21 cellular contexts compared by ENCODE assay signal in the genomic region with DNA sequence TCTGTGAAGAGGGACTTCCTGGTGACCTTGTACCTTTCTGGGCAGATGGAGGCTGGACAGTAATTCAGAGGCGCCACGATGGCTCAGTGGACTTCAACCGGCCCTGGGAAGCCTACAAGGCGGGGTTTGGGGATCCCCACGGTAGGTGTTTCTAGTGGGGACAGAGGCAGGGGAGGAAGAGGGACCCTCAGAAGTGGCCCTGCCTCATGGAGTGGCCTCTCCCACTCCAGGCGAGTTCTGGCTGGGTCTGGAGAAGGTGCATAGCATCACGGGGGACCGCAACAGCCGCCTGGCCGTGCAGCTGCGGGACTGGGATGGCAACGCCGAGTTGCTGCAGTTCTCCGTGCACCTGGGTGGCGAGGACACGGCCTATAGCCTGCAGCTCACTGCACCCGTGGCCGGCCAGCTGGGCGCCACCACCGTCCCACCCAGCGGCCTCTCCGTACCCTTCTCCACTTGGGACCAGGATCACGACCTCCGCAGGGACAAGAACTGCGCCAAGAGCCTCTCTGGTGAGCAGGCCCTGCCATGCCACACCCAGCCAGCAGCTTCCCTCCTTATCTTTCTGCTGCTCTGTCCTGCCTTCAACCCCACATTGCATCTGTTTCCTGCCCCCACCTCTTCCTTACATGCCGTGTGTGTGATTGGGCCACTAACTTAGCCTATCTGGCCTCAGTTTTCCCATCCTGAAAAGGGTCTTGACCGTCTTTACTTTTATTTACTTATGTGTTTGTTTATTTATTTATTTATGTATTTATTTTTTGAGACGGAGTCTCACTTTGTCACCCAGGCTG. TPM values are rescaled to one million over a fixed set of nuclear protein-coding genes. Genes with fewer than 3 reads are reported as not detected.
DNase-seq lines count a peak whose midpoint lies in the region; ATAC-seq, FAIRE-seq and TF ChIP-seq lines count a peak whose summit lies in the region.
"Had no signal": no experiment of that assay in that cellular context is flagged by ENCODE, and none has a peak within 500 bp of the region (broad histone marks: within the 10 kb centered on the region; RNA-seq: fewer than 3 reads in every experiment).

No MANE protein-coding gene starts in this region.

- H3K36me3 ChIP-seq in ACC112 (ENCODE audit: insufficient read depth, low read length) (peaks cover 10% of the 10 kb centered on the region; the same call in 1 of the 2 replicates), NT2/D1 (ENCODE audit: insufficient read depth, insufficient read length, low read length) (peaks cover 6% of the 10 kb centered on the region), neuronal stem cell (replicated peaks in 1 of 2; ENCODE audit: control insufficient read depth in 2 of 2, insufficient read depth in 2 of 2, low read length in 2 of 2) (peaks cover 3 to 11% of the 10 kb centered on the region in 2 donors)

- peak overlapping the region; percentile 54 for H2BK120ac ChIP-seq in neuronal stem cell (ENCODE audit: low read depth, low read length)

- H2AK5ac ChIP-seq in neuronal stem cell (ENCODE audit: low read depth, low read length), result peak overlapping the region; percentile 79

- TF ChIP-seq POLR2A in GM12892 (IDR thresholded peaks at IDR 0.05; ENCODE audit: low read depth, low read length), result no peak

- H3K27me3 ChIP-seq in ACC112 (ENCODE audit: insufficient read depth, low read length) (no peaks in the 10 kb centered on the region), NT2/D1 (ENCODE audit: insufficient read depth, insufficient read length) (peaks cover 12% of the 10 kb centered on the region), neuronal stem cell (ENCODE audit: control insufficient read depth in 3 of 3, insufficient read depth in 3 of 3, low read depth in 1 of 3, low read length in 3 of 3) (peaks cover 0 to 2% (median 1%) of the 10 kb centered on the region in 3 experiments)

- peak overlapping the region; percentile 10 for H2BK12ac ChIP-seq in neuronal stem cell (ENCODE audit: low read length)

- ATAC-seq in activated T-cell treated with anti-CD3 and anti-CD28 coated beads, Interleukin-2, amount 50 U/mL, for 72 hours (replicated peaks in 1 of 2), result no peak

- H3K4me3 Mint-ChIP-seq in activated T-cell treated with anti-CD3 and anti-CD28 coated beads, Interleukin-2, amount 50 U/mL, for 72 hours, result no peak overlapping the region
- H3K4me3 Mint-ChIP-seq: activated naive CD8-positive, alpha-beta T cell treated with anti-CD3 and anti-CD28 coated beads for 36 hours; IgD-negative memory B cell; stimulated activated naive CD8-positive, alpha-beta T cell treated with anti-CD3 and anti-CD28 coated beads, Interleukin-15, Interleukin-2, amounts not matched to agents 100 ng/mL and 50 ng/mL, for 24 hours; T-helper 1 cell treated with Interleukin-12 subunit alpha and Interleukin-12 subunit beta and Interleukin-4 antibody, amounts not matched to agents 30 μg/mL and 1 μg/mL, for 36 hours had no signal

- no peak overlapping the region for H3K27ac Mint-ChIP-seq in activated T-cell treated with anti-CD3 and anti-CD28 coated beads, Interleukin-2, amount 50 U/mL, for 72 hours
- H3K27ac Mint-ChIP-seq: activated naive CD8-positive, alpha-beta T cell treated with anti-CD3 and anti-CD28 coated beads for 36 hours; IgD-negative memory B cell; stimulated activated naive CD8-positive, alpha-beta T cell treated with anti-CD3 and anti-CD28 coated beads, Interleukin-15, Interleukin-2, amounts not matched to agents 100 ng/mL and 50 ng/mL, for 24 hours; T-helper 1 cell treated with Interleukin-12 subunit alpha and Interleukin-12 subunit beta and Interleukin-4 antibody, amounts not matched to agents 30 μg/mL and 1 μg/mL, for 36 hours had no signal

- no CpG with 5 or more reads among the region's 28 CpGs for WGBS in neuronal stem cell (ENCODE audit: extremely low coverage in 2 of 2, insufficient read length in 2 of 2, insufficient replicate concordance in 1 of 2), 2 donors

- H3K27ac ChIP-seq in ACC112 (ENCODE audit: low read depth, low read length) (peak overlapping the region; percentile 23; the same call in 1 of the 2 replicates), neuronal stem cell (replicated peaks; ENCODE audit: low read length) (no peak overlapping the region)

- no peaks in the 10 kb centered on the region for H3K36me3 Mint-ChIP-seq in activated T-cell treated with anti-CD3 and anti-CD28 coated beads, Interleukin-2, amount 50 U/mL, for 72 hours (ENCODE audit: insufficient read depth in 2 of 2)
- H3K36me3 Mint-ChIP-seq: activated naive CD8-positive, alpha-beta T cell treated with anti-CD3 and anti-CD28 coated beads for 36 hours; IgD-negative memory B cell had no signal

- FAIRE-seq in GM12892 (lab: Jason Lieb, UNC), result no peak
- FAIRE-seq: islet of Langerhans had no signal

- H3K4me1 ChIP-seq in ACC112 (ENCODE audit: control insufficient read depth, insufficient read depth, low read length, unreplicated experiment) (peaks cover 19% of the 10 kb centered on the region), NT2/D1 (ENCODE audit: insufficient read depth, insufficient read length) (peaks cover 18% of the 10 kb centered on the region), neuronal stem cell (ENCODE audit: control insufficient read depth in 2 of 2, insufficient read depth in 1 of 2, low read depth in 1 of 2, low read length in 2 of 2) (peaks cover 9 to 11% of the 10 kb centered on the region in 2 donors)

- H3K4me3 ChIP-seq in ACC112 (ENCODE audit: low read depth, low read length) (no peak overlapping the region), NT2/D1 (ENCODE audit: insufficient read length, low read depth) (no peak overlapping the region), neuronal stem cell (ENCODE audit: low read length in 2 of 2) (no peak overlapping the region)
- H3K4me3 ChIP-seq: smooth muscle cell had no signal

- peak overlapping the region; percentile 87 for H2BK15ac ChIP-seq in neuronal stem cell (ENCODE audit: low read length)

- peak overlapping the region; percentile 21 for H3K14ac ChIP-seq in neuronal stem cell (ENCODE audit: low read length)

- H3K9me3 ChIP-seq in NT2/D1 (ENCODE audit: insufficient read depth, low read length), result no peaks in the 10 kb centered on the region
- no peaks in the 10 kb centered on the region for H3K9me3 ChIP-seq in neuronal stem cell (replicated peaks in 1 of 2; ENCODE audit: control insufficient read depth in 2 of 2, insufficient read depth in 1 of 2, low read depth in 1 of 2, low read length in 2 of 2)

- H3K4me1 Mint-ChIP-seq in activated T-cell treated with anti-CD3 and anti-CD28 coated beads, Interleukin-2, amount 50 U/mL, for 72 hours (ENCODE audit: low read depth), result peaks cover 9% of the 10 kb centered on the region

- H3K9me3 Mint-ChIP-seq in activated T-cell treated with anti-CD3 and anti-CD28 coated beads, Interleukin-2, amount 50 U/mL, for 72 hours, result no peaks in the 10 kb centered on the region
- H3K9me3 Mint-ChIP-seq: activated naive CD8-positive, alpha-beta T cell treated with anti-CD3 and anti-CD28 coated beads for 36 hours; IgD-negative memory B cell; stimulated activated naive CD8-positive, alpha-beta T cell treated with anti-CD3 and anti-CD28 coated beads, Interleukin-15, Interleukin-2, amounts not matched to agents 100 ng/mL and 50 ng/mL, for 24 hours; T-helper 1 cell treated with Interleukin-12 subunit alpha and Interleukin-12 subunit beta and Interleukin-4 antibody, amounts not matched to agents 30 μg/mL and 1 μg/mL, for 36 hours had no signal

- peaks cover 3% of the 10 kb centered on the region for H3K79me2 ChIP-seq in ACC112 (ENCODE audit: control insufficient read depth, insufficient read depth, low read length, unreplicated experiment)

- H3K23ac ChIP-seq in neuronal stem cell (ENCODE audit: low read depth, low read length, poor library complexity), result peak overlapping the region; percentile 65

- H3K9ac ChIP-seq in NT2/D1 (ENCODE audit: insufficient read length, low read depth) (peak overlapping the region; percentile 56), neuronal stem cell (ENCODE audit: low read depth, low read length, poor library complexity) (peak overlapping the region; percentile 9)

- peak overlapping the region; percentile 75 for H2BK5ac ChIP-seq in neuronal stem cell (ENCODE audit: low read length)

- no peak for DNase-seq in NT2/D1 (ENCODE audit: low read depth, low spot score)
- peak; percentile 7 for DNase-seq in dermis blood vessel endothelial cell
- DNase-seq in neuronal stem cell (ENCODE audit: low spot score), result no peak
- no peak for DNase-seq in DMS79 treated with DMSO at 0.1 percent for 48 hours (lab: John Stamatoyannopoulos, UW)
- DNase-seq in activated T-cell treated with anti-CD3 and anti-CD28 coated beads, Interleukin-2, amount 50 U/mL, for 72 hours, result no peak
- DNase-seq in stimulated activated naive CD4-positive, alpha-beta T cell (lab: John Stamatoyannopoulos, UW), result no peak
- no peak for DNase-seq in GM12892 (ENCODE audit: insufficient read length)
- DNase-seq: activated CD4-positive, alpha-beta T cell treated with anti-CD3 and anti-CD28 coated beads for 1 hour; activated naive CD8-positive, alpha-beta T cell treated with anti-CD3 and anti-CD28 coated beads for 36 hours; Calu3; cerebellar nuclear complex; GF-D8; head of caudate nucleus; nucleus accumbens; RPMI8226 had no signal

- no peak overlapping the region for H3K4ac ChIP-seq in neuronal stem cell (ENCODE audit: low read length)

- H3K27me3 Mint-ChIP-seq in activated T-cell treated with anti-CD3 and anti-CD28 coated beads, Interleukin-2, amount 50 U/mL, for 72 hours (ENCODE audit: low read depth), result peaks cover 28% of the 10 kb centered on the region

- H3K18ac ChIP-seq in neuronal stem cell (ENCODE audit: low read length), result peak overlapping the region; percentile 64

- H2AFZ ChIP-seq in ACC112 (ENCODE audit: low read length, unreplicated experiment) (no peak overlapping the region), neuronal stem cell (ENCODE audit: low read length) (no peak overlapping the region)

- H3K79me1 ChIP-seq in neuronal stem cell (ENCODE audit: low read depth, low read length), result peaks cover 2% of the 10 kb centered on the region

- H4K91ac ChIP-seq in neuronal stem cell (ENCODE audit: low read depth, low read length, poor library complexity), result no peak overlapping the region

- no peak overlapping the region for H4K8ac ChIP-seq in neuronal stem cell (ENCODE audit: low read depth, low read length)

- H3K4me2 ChIP-seq in neuronal stem cell (ENCODE audit: insufficient read depth, low read length, poor library complexity, severe bottlenecking), result no peak overlapping the region
- H3K4me2 ChIP-seq: smooth muscle cell had no signal

RNA-seq across cellular contexts. Expression of a gene that starts 7.3 kb away (rescaled TPM):
- total RNA-seq in dermis blood vessel endothelial cell, result 4.3 and 8.7 TPM in 2 replicates
- polyA plus RNA-seq in neuronal stem cell (2013, experiment 1 of 2), result 2.7 TPM
- polyA plus RNA-seq in neuronal stem cell (2013, experiment 2 of 2), result 3.0 TPM
- 1 to 10 TPM in 1 of 2 donors, under 1 TPM in 1; 0.89 to 5.0 TPM for total RNA-seq in activated T-cell treated with anti-CD3 and anti-CD28 coated beads, Interleukin-2, amount 50 U/mL, for 72 hours
- not detected for polyA plus RNA-seq in GM12892 (2012; ENCODE audit: missing spikeins)
- polyA plus RNA-seq: IgD-negative memory B cell had no signal

RNA-seq across cellular contexts. Expression of a gene that starts 19.0 kb away (rescaled TPM):
- total RNA-seq in dermis blood vessel endothelial cell, result 34.5 and 124 TPM in 2 replicates
- polyA plus RNA-seq in neuronal stem cell (2013, experiment 1 of 2), result 104 TPM
- 102 TPM for polyA plus RNA-seq in neuronal stem cell (2013, experiment 2 of 2)
- 10 to 100 TPM; 68.8 to 69.2 TPM for total RNA-seq in activated T-cell treated with anti-CD3 and anti-CD28 coated beads, Interleukin-2, amount 50 U/mL, for 72 hours
- polyA plus RNA-seq in GM12892 (2012; ENCODE audit: missing spikeins), result 19.8 TPM

RNA-seq across cellular contexts. Expression of a gene that starts 28.1 kb away (rescaled TPM):
- 156 and 179 TPM in 2 replicates for total RNA-seq in dermis blood vessel endothelial cell
- 0.50 TPM for polyA plus RNA-seq in neuronal stem cell (2013, experiment 1 of 2)
- polyA plus RNA-seq in neuronal stem cell (2013, experiment 2 of 2), result 0.57 TPM
- total RNA-seq in activated T-cell treated with anti-CD3 and anti-CD28 coated beads, Interleukin-2, amount 50 U/mL, for 72 hours, result 1 to 10 TPM in 1 of 2 donors, under 1 TPM in 1; 0.99 to 1.6 TPM
- polyA plus RNA-seq in GM12892 (2012; ENCODE audit: missing spikeins), result not detected
- total RNA-seq: Calu3 had no signal
- polyA plus RNA-seq: IgD-negative memory B cell had no signal

RNA-seq across cellular contexts. Expression of a gene that starts 41.9 kb away (rescaled TPM):
- 165 and 247 TPM in 2 replicates for total RNA-seq in dermis blood vessel endothelial cell
- polyA plus RNA-seq in neuronal stem cell (2013, experiment 1 of 2), result 25.7 TPM
- polyA plus RNA-seq in neuronal stem cell (2013, experiment 2 of 2), result 24.5 TPM
- 10 to 100 TPM; 12.1 to 13.0 TPM for total RNA-seq in activated T-cell treated with anti-CD3 and anti-CD28 coated beads, Interleukin-2, amount 50 U/mL, for 72 hours
- 10.5 TPM for polyA plus RNA-seq in GM12892 (2012; ENCODE audit: missing spikeins)

RNA-seq across cellular contexts. Expression of a gene that starts 49.9 kb away (rescaled TPM):
- total RNA-seq in dermis blood vessel endothelial cell, result 278 and 408 TPM in 2 replicates
- polyA plus RNA-seq in neuronal stem cell (2013, experiment 1 of 2), result 2,413 TPM
- 2,325 TPM for polyA plus RNA-seq in neuronal stem cell (2013, experiment 2 of 2)
- total RNA-seq in activated T-cell treated with anti-CD3 and anti-CD28 coated beads, Interleukin-2, amount 50 U/mL, for 72 hours, result 1,000 to 10,000 TPM; 2,463 to 2,605 TPM
- 1,952 TPM for polyA plus RNA-seq in GM12892 (2012; ENCODE audit: missing spikeins)

Comparison
In these comparisons a context has a peak if more than half of its experiments do, and no peak if none do; other contexts are left out.
1. RNA of a gene that starts 28.1 kb away (total RNA-seq): 156 to 179 TPM in dermis blood vessel endothelial cell; 0.99 to 1.6 TPM in activated T-cell treated with anti-CD3 and anti-CD28 coated beads, Interleukin-2, amount 50 U/mL, for 72 hours; every median in the first group is over 10 times any median in the second.